ENCODE assay signal across 8 cellular contexts in the genomic region with DNA sequence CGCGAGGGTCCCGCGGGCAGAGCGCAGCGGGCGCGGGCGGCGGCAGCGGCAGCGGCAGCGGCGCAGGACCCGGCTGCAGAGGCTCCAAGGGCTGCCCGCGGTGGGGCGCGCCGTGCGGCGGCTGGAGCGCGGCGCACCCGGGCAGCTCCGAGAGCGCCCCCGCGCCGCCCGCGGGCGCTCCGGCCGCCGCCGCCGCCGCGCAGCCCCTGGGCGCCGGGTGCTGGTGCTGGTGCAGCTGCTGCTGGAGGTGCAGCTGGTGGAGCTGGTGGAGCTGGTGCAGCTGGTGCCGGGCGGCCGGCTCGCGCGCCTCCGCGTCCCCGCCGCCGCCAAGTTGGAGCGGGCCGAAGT. TPM values are rescaled to one million over a fixed set of nuclear protein-coding genes. Genes with fewer than 3 reads are reported as not detected.
DNase-seq lines count a peak whose midpoint lies in the region; TF ChIP-seq lines count a peak whose summit lies in the region.

No MANE protein-coding gene starts in this region.

- TF ChIP-seq POLR2A in Peyer's patch (IDR thresholded peaks at IDR 0.05), result no peak

- no peaks in the 10 kb centered on the region for H3K9me3 ChIP-seq in Peyer's patch
- H3K9me3 ChIP-seq in parathyroid adenoma (ENCODE audit: control insufficient read depth, low read length), result no peaks in the 10 kb centered on the region

- H3K79me2 ChIP-seq in parathyroid adenoma, result no peaks in the 10 kb centered on the region

- peak overlapping the region; percentile 68 to 96 (median 76) for H3K4me3 ChIP-seq in Peyer's patch
- peak overlapping the region; percentile 67 for H3K4me3 ChIP-seq in parathyroid adenoma (ENCODE audit: low read depth, low read length)

- H3K27ac ChIP-seq in Peyer's patch (peak overlapping the region; percentile 63 to 98 (median 88)), epithelial cell of prostate (peak overlapping the region; percentile 98), parathyroid adenoma (no peak overlapping the region)

- H3K4me2 ChIP-seq in parathyroid adenoma (ENCODE audit: low read length), result peak overlapping the region; percentile 69

- DNase-seq in NCI-H748 (lab: John Stamatoyannopoulos, UW; ENCODE audit: unreplicated experiment) (peak; percentile 72), NCI-H748 treated with DMSO at 0.1 percent for 48 hours (lab: John Stamatoyannopoulos, UW) (no peak), HFFc6 (peak; percentile 14), Peyer's patch (no peak), epithelial cell of prostate (ENCODE audit: low read depth, low spot score) (no peak), NCI-H1417 (lab: John Stamatoyannopoulos, UW) (no peak), SIG-M5 (lab: John Stamatoyannopoulos, UW) (no peak)

- H3K9ac ChIP-seq in parathyroid adenoma, result no peak overlapping the region

- H3K27me3 Mint-ChIP-seq in HFFc6 (ENCODE audit: insufficient read depth), result peaks cover 12% of the 10 kb centered on the region

- H3K4me1 ChIP-seq in Peyer's patch (peaks cover 5 to 47% (median 15%) of the 10 kb centered on the region in 4 donors), parathyroid adenoma (peaks cover 5% of the 10 kb centered on the region)

- H3K36me3 Mint-ChIP-seq in HFFc6 (ENCODE audit: low read depth), result peaks cover 10% of the 10 kb centered on the region; the same call in 1 of the 2 replicates

- no peaks in the 10 kb centered on the region for H3K36me3 ChIP-seq in Peyer's patch
- no peaks in the 10 kb centered on the region for H3K36me3 ChIP-seq in parathyroid adenoma (ENCODE audit: control insufficient read depth, insufficient read depth, low read length)

- H3K4me3 Mint-ChIP-seq in HFFc6, result peak overlapping the region; percentile 96

- TF ChIP-seq CTCF in HFFc6 (IDR thresholded peaks at IDR 0.05), result no peak
- TF ChIP-seq CTCF in Peyer's patch (IDR thresholded peaks at IDR 0.05), result peak in 2 of 6 experiments; percentile 9 to 12
- no peak for TF ChIP-seq CTCF in parathyroid adenoma (IDR thresholded peaks at IDR 0.05)

- peaks cover 19% of the 10 kb centered on the region for H3K4me1 Mint-ChIP-seq in HFFc6 (ENCODE audit: low read depth)

- no peak overlapping the region for H2AFZ ChIP-seq in parathyroid adenoma

- H3K27me3 ChIP-seq in Peyer's patch, result no peaks in the 10 kb centered on the region
- H3K27me3 ChIP-seq in parathyroid adenoma (ENCODE audit: control insufficient read depth, insufficient read depth, low read length), result no peaks in the 10 kb centered on the region

- H3K9me3 Mint-ChIP-seq in HFFc6, result no peaks in the 10 kb centered on the region

- H3K27ac Mint-ChIP-seq in HFFc6, result peak overlapping the region; percentile 89; the same call in 1 of the 2 replicates

RNA-seq across cellular contexts. Expression of gene IER5L, which starts 0.6 kb away (rescaled TPM):
- 10 to 100 TPM; 28.5 to 45.1 (median 42.2) TPM for total RNA-seq in HFFc6 (2021; fragmentation: NEBNext Ultra II Directional; extraction: Animal tissue kit (Norgen Biotek cat#: 25700))
- total RNA-seq in Peyer's patch, result 1 to 10 TPM; 2.3 to 2.9 (median 2.6) TPM

Comparison
In these comparisons a context has a peak if more than half of its experiments do, and no peak if none do; other contexts are left out.
1. DNase-seq: peak in NCI-H748 (single experiment) and HFFc6 (single experiment); none in NCI-H748 treated with DMSO at 0.1 percent for 48 hours (single experiment), Peyer's patch (0 of 3), epithelial cell of prostate (single experiment), NCI-H1417 (0 of 3) and SIG-M5 (single experiment).
2. RNA of gene IER5L, which starts 0.6 kb away (total RNA-seq): 28.5 to 45.1 TPM in HFFc6; 2.3 to 2.9 TPM in Peyer's patch; every median in the first group is over 4 times any median in the second.